ENCODE assay signal across 8 cellular contexts in the genomic region with DNA sequence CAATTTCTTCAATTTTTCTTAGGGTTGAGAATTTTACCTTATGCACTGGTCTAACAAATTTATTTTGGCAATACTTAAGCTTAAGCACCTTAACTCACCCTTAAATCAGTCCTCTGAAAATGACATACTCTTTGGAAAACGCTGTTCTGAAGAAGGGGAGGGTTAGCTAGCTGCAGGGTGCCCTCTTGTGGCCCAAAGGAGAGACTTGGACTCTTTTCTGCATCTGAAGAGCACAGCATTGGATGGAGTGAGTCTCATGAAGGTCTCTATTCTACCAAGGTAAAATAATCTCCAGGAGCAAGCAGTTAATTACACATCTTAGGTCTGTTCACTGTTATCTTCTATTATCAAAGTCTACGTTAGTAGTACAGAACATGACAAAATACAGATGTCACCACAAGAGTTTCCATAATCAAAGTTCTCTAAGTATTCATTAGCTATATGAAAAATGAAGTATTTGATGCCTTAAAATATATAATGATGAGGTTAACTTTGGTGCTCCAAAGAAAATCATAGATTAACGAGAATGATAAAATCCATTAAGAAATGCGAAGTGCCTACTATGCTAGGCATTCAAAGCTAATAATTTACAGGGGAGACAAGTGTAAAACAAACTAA. TPM values are rescaled to one million over a fixed set of nuclear protein-coding genes. Genes with fewer than 3 reads are reported as not detected.
DNase-seq lines count a peak whose midpoint lies in the region; ATAC-seq and TF ChIP-seq lines count a peak whose summit lies in the region.

No MANE protein-coding gene starts in this region.

- H3K9ac ChIP-seq in endodermal cell (ENCODE audit: extremely low read depth, low read length, poor library complexity, severe bottlenecking) = no peak overlapping the region

- TF ChIP-seq POLR2A in transverse colon (IDR thresholded peaks at IDR 0.05) = no peak

- in situ Hi-C loops in transverse colon (cut with MboI; ENCODE audit: low pct_ligation_motif_present in 1 of 4, low pct_unique_long_range_greater_than_20kb in 1 of 4, low sequenced_read_pairs in 3 of 4) = no loop called here

- H3K27ac ChIP-seq in endodermal cell (ENCODE audit: low read depth, low read length) (no peak overlapping the region), transverse colon (peak overlapping the region in 3 of 4 donors; percentile 2 to 28 (median 5))

- H3K27ac Mint-ChIP-seq in HFFc6 = 0 out of 2 replicates have a peak overlapping the region, but pooled peaks have one; percentile 16
- H3K27ac Mint-ChIP-seq in endodermal cell = peak overlapping the region; percentile 23

- H3K36me3 ChIP-seq in endodermal cell (ENCODE audit: control insufficient read depth, insufficient read depth, low read length) (peaks cover 59% of the 10 kb centered on the region), mucosa of descending colon (ENCODE audit: low read depth) (no peaks in the 10 kb centered on the region), transverse colon (peaks cover 0 to 30% (median 11%) of the 10 kb centered on the region in 4 donors)

- H3K9me3 Mint-ChIP-seq in HFFc6 (no peaks in the 10 kb centered on the region), endodermal cell (peaks cover 3% of the 10 kb centered on the region)

- H3K4me3 ChIP-seq in endodermal cell (ENCODE audit: low read length) (no peak overlapping the region), mucosa of descending colon (no peak overlapping the region), transverse colon (no peak overlapping the region)

- intact Hi-C loops in mucosa of descending colon (cut with DNase I, micrococcal nuclease) = no loop called here
- intact Hi-C loops in transverse colon (cut with DNase I; ENCODE audit: low total_unique reads) = no loop called here

- H3K4me1 ChIP-seq in endodermal cell (ENCODE audit: control insufficient read depth, insufficient read depth, low read length) = no peaks in the 10 kb centered on the region
- peaks cover 25% of the 10 kb centered on the region for H3K4me1 ChIP-seq in mucosa of descending colon (ENCODE audit: low read depth)
- H3K4me1 ChIP-seq in transverse colon = peaks cover 17 to 54% (median 28%) of the 10 kb centered on the region in 4 donors

- H3K36me3 Mint-ChIP-seq in HFFc6 (ENCODE audit: low read depth) (peaks cover 21% of the 10 kb centered on the region), endodermal cell (ENCODE audit: low read depth) (peaks cover 59% of the 10 kb centered on the region)

- H3K27me3 ChIP-seq in endodermal cell (ENCODE audit: control insufficient read depth, insufficient read depth, low read length, poor library complexity, severe bottlenecking) (no peaks in the 10 kb centered on the region), transverse colon (no peaks in the 10 kb centered on the region)

- H3K27me3 Mint-ChIP-seq in HFFc6 (ENCODE audit: insufficient read depth) (no peaks in the 10 kb centered on the region), endodermal cell (ENCODE audit: insufficient read depth) (no peaks in the 10 kb centered on the region)

- TF ChIP-seq CTCF in HFFc6 (IDR thresholded peaks at IDR 0.05) = peak; percentile 87
- peak; percentile 88 for TF ChIP-seq CTCF in endodermal cell (conservative IDR thresholded peaks at IDR 0.05)
- peak; percentile 43 for TF ChIP-seq CTCF in mucosa of descending colon (IDR thresholded peaks at IDR 0.05)
- peak; percentile 43 to 68 (median 66) for TF ChIP-seq CTCF in transverse colon (IDR thresholded peaks at IDR 0.05)

- H3K9me3 ChIP-seq in endodermal cell (ENCODE audit: control insufficient read depth, low read length) (peaks cover 8% of the 10 kb centered on the region), mucosa of descending colon (peaks cover 4% of the 10 kb centered on the region), transverse colon (no peaks in the 10 kb centered on the region)

- peak; percentile 88 for ATAC-seq in mucosa of descending colon

- DNase-seq in NCI-H82 (lab: John Stamatoyannopoulos, UW) = peak; percentile 77
- DNase-seq in NCI-H82 treated with DMSO at 0.1 percent for 48 hours (lab: John Stamatoyannopoulos, UW; ENCODE audit: unreplicated experiment) = no peak
- DNase-seq in HFFc6 = peak; percentile 40
- DNase-seq in NCI-H1694 treated with DMSO at 0.1 percent for 48 hours (lab: John Stamatoyannopoulos, UW) = peak; percentile 78
- DNase-seq in activated CD4-positive, alpha-beta T cell treated with anti-CD3 and anti-CD28 coated beads for 24 hours (ENCODE audit: low read depth in 2 of 2) = peak; percentile 25 to 26
- DNase-seq in endodermal cell = peak; percentile 79
- DNase-seq in mucosa of descending colon = peak in 1 of 3 donors; percentile 80
- DNase-seq in transverse colon = peak; percentile 55

- H3K4me1 Mint-ChIP-seq in HFFc6 (ENCODE audit: low read depth) (peaks cover 73% of the 10 kb centered on the region), endodermal cell (peaks cover 17% of the 10 kb centered on the region)

- H3K4me3 Mint-ChIP-seq in HFFc6 (no peak overlapping the region), endodermal cell (no peak overlapping the region)

- TF ChIP-seq EP300 in transverse colon (IDR thresholded peaks at IDR 0.05; ENCODE audit: low read depth) = no peak

- 74% methylated on average over 4 of the region's 4 CpGs; no CpG with 5 or more reads in 1 of the 2 experiments for WGBS in endodermal cell (ENCODE audit: insufficient coverage in 1 of 2, insufficient read length in 1 of 2), 2 experiments
- WGBS in transverse colon (ENCODE audit: low coverage in 1 of 2), 2 donors = 37 to 44% methylated on average over 3 to 4 of the region's 4 CpGs

RNA-seq across cellular contexts. Expression of gene PUM2, which starts 24.4 kb away (rescaled TPM):
- total RNA-seq in HFFc6 (2021; fragmentation: NEBNext Ultra II Directional; extraction: Animal tissue kit (Norgen Biotek cat#: 25700)) = 10 to 100 TPM; 60.3 to 69.0 (median 64.8) TPM
- total RNA-seq in endodermal cell (100 to 1,000 TPM; 114 to 126 TPM), mucosa of descending colon (100 to 1,000 TPM in 2 of 3 donors, 10 to 100 TPM in 1; 93.5 to 155 (median 115) TPM), transverse colon (10 to 100 TPM; 62.5 to 92.7 (median 70.5) TPM)
- polyA plus RNA-seq in endodermal cell (2013, experiment 1 of 2) = 79.0 TPM
- 74.6 TPM for polyA plus RNA-seq in endodermal cell (2013, experiment 2 of 2)
